Comparison of ENCODE assay signal across 13 cellular contexts in genomic region chr3:58608648-58609047, GRCh38. TPM values are rescaled to one million over a fixed set of nuclear protein-coding genes. Genes with fewer than 3 reads are reported as not detected.
A peak's percentile ranks its signal among the peaks of the same experiment; 100 is the strongest.
DNase-seq lines count a peak whose midpoint lies in the region; ATAC-seq and TF ChIP-seq lines count a peak whose summit lies in the region.
"Had no signal": no experiment of that assay in that cellular context is flagged by ENCODE, and none has a peak within 500 bp of the region (broad histone marks: within the 10 kb centered on the region; RNA-seq: fewer than 3 reads in every experiment).

No MANE protein-coding gene starts in this region.

- intact Hi-C loops in left cardiac atrium (cut with DNase I) (no loop called here), gastrocnemius medialis (cut with DNase I; ENCODE audit: low total_unique reads) (no loop called here)

- TF ChIP-seq CTCF in RWPE1 (conservative IDR thresholded peaks at IDR 0.05; ENCODE audit: low read depth) (no peak), gastrocnemius medialis (IDR thresholded peaks at IDR 0.05 in 4 of 5, conservative IDR thresholded peaks at IDR 0.05 in 1 of 5) (no peak)

- H3K27ac ChIP-seq in RWPE1 (peak overlapping the region; percentile 64), gastrocnemius medialis (peak overlapping the region in 1 of 4 donors; percentile 13)
- H3K27ac ChIP-seq: ascending aorta, esophagus muscularis mucosa had no signal

- ATAC-seq in left cardiac atrium = peak; percentile 47 to 58
- peak; percentile 72 to 81 for ATAC-seq in gastrocnemius medialis
- no peak for ATAC-seq in HG03521 (IDR thresholded peaks at IDR 0.05; ENCODE audit: unreplicated experiment)

- H3K27me3 ChIP-seq in gastrocnemius medialis = peaks cover 0 to 2% (median 0%) of the 10 kb centered on the region in 3 donors
- H3K27me3 ChIP-seq: ascending aorta had no signal

- DNase-seq in NCI-H2227 treated with DMSO at 0.1 percent for 48 hours (lab: John Stamatoyannopoulos, UW) = peak; percentile 3
- DNase-seq in NCI-H2227 (lab: John Stamatoyannopoulos, UW; ENCODE audit: unreplicated experiment) = no peak
- DNase-seq in RWPE1 (ENCODE audit: low spot score) = peak; percentile 11
- DNase-seq in left cardiac atrium = peak; percentile 52
- peak; percentile 34 to 54 for DNase-seq in gastrocnemius medialis
- DNase-seq in middle frontal gyrus (ENCODE audit: extremely low spot score, low spot score) = no peak
- DNase-seq in activated CD4-positive, alpha-beta T cell treated with anti-CD3 and anti-CD28 coated beads for 4 hours = no peak
- DNase-seq: islet precursor cell; stimulated activated CD4-positive, alpha-beta T cell treated with anti-CD3 and anti-CD28 coated beads, Interleukin-2, amount 100 ng/mL, for 48 hours had no signal

- H3K4me1 ChIP-seq in gastrocnemius medialis = peaks cover 6 to 19% of the 10 kb centered on the region in 2 donors
- H3K4me1 ChIP-seq: ascending aorta had no signal

- in situ Hi-C loops in gastrocnemius medialis (cut with MboI; ENCODE audit: low sequenced_read_pairs in 4 of 4) = no loop called here

- POLR2A ChIA-PET in RWPE1 (lab: Yijun Ruan, JAX; ENCODE audit: low non-redundant PET) = no interaction called here

- H3K36me3 ChIP-seq in gastrocnemius medialis = no peaks in the 10 kb centered on the region
- H3K36me3 ChIP-seq: ascending aorta, esophagus muscularis mucosa had no signal

- H3K4me3 ChIP-seq in gastrocnemius medialis = no peak overlapping the region
- H3K4me3 ChIP-seq: ascending aorta, esophagus muscularis mucosa had no signal

- CTCF ChIA-PET in RWPE1 (lab: Yijun Ruan, JAX) = no interaction called here

- no peak for TF ChIP-seq POLR2A in gastrocnemius medialis (IDR thresholded peaks at IDR 0.05)

- no peaks in the 10 kb centered on the region for H3K9me3 ChIP-seq in gastrocnemius medialis
- H3K9me3 ChIP-seq: ascending aorta had no signal

RNA-seq across cellular contexts. Expression of gene FAM107A, which starts 31.5 kb away (rescaled TPM):
- total RNA-seq in left cardiac atrium (10 to 100 TPM; 50.0 to 55.1 TPM), gastrocnemius medialis (10 to 100 TPM; 21.1 to 28.5 (median 27.6) TPM)
- total RNA-seq: A673 had no signal

RNA-seq across cellular contexts. Expression of gene FAM3D, which starts 57.9 kb away (rescaled TPM):
- total RNA-seq in left cardiac atrium (not detected), gastrocnemius medialis (under 1 TPM in 1 of 4 donors, not detected in 3; 0.83 TPM)
- total RNA-seq: A673, ascending aorta, esophagus muscularis mucosa had no signal

Comparison
In these comparisons a context has a peak if more than half of its experiments do, and no peak if none do; other contexts are left out.
1. DNase-seq: peak in NCI-H2227 treated with DMSO at 0.1 percent for 48 hours (single experiment), RWPE1 (single experiment), left cardiac atrium (single experiment) and gastrocnemius medialis (2 of 2); none in NCI-H2227 (single experiment), middle frontal gyrus (single experiment) and activated CD4-positive, alpha-beta T cell treated with anti-CD3 and anti-CD28 coated beads for 4 hours (0 of 2).